ENCODE assay signal across 8 cellular contexts in genomic region chr5:78320461-78320860, GRCh38. TPM values are rescaled to one million over a fixed set of nuclear protein-coding genes. Genes with fewer than 3 reads are reported as not detected.
DNase-seq lines count a peak whose midpoint lies in the region; ATAC-seq lines count a peak whose summit lies in the region.
"Had no signal": no experiment of that assay in that cellular context is flagged by ENCODE, and none has a peak within 500 bp of the region (broad histone marks: within the 10 kb centered on the region; RNA-seq: fewer than 3 reads in every experiment).

No MANE protein-coding gene starts in this region.

- H3K27ac Mint-ChIP-seq in T-helper 2 cell treated with Interferon-gamma antibody and Interleukin-4, amounts not matched to agents 5 μg/mL and 100 μg/mL, for 36 hours, result no peak overlapping the region
- H3K27ac Mint-ChIP-seq: naive thymus-derived CD4-positive, alpha-beta T cell had no signal

- no peaks in the 10 kb centered on the region for H3K36me3 Mint-ChIP-seq in T-helper 2 cell treated with Interferon-gamma antibody and Interleukin-4, amounts not matched to agents 5 μg/mL and 100 μg/mL, for 36 hours (ENCODE audit: low read depth)
- H3K36me3 Mint-ChIP-seq: naive thymus-derived CD4-positive, alpha-beta T cell had no signal

- no peak for ATAC-seq in HG02973 (IDR thresholded peaks at IDR 0.05; ENCODE audit: unreplicated experiment)
- ATAC-seq: naive thymus-derived CD4-positive, alpha-beta T cell had no signal

- peaks cover 16% of the 10 kb centered on the region for H3K27me3 Mint-ChIP-seq in T-helper 2 cell treated with Interferon-gamma antibody and Interleukin-4, amounts not matched to agents 5 μg/mL and 100 μg/mL, for 36 hours (ENCODE audit: low read depth)

- DNase-seq in G401 (ENCODE audit: low spot score) (peak; percentile 22), M059J (ENCODE audit: low read depth) (peak; percentile 47), amniotic epithelial cell (ENCODE audit: low read depth) (peak; percentile 49), left kidney (ENCODE audit: low read depth, low spot score) (peak; percentile 55), NCI-H524 treated with DMSO at 0.1 percent for 48 hours (lab: John Stamatoyannopoulos, UW) (no peak)
- no peak for DNase-seq in T-helper 2 cell treated with Interferon-gamma antibody and Interleukin-4, amounts not matched to agents 5 μg/mL and 100 μg/mL, for 36 hours (ENCODE audit: low spot score)

- H3K9me3 Mint-ChIP-seq in T-helper 2 cell treated with Interferon-gamma antibody and Interleukin-4, amounts not matched to agents 5 μg/mL and 100 μg/mL, for 36 hours, result no peaks in the 10 kb centered on the region
- H3K9me3 Mint-ChIP-seq: naive thymus-derived CD4-positive, alpha-beta T cell had no signal

- in situ Hi-C loops in G401 (cut with HindIII; ENCODE audit: low sequenced_read_pairs), result no loop called here

- no peaks in the 10 kb centered on the region for H3K4me1 Mint-ChIP-seq in T-helper 2 cell treated with Interferon-gamma antibody and Interleukin-4, amounts not matched to agents 5 μg/mL and 100 μg/mL, for 36 hours (ENCODE audit: low read depth)
- H3K4me1 Mint-ChIP-seq: naive thymus-derived CD4-positive, alpha-beta T cell had no signal

- no peak overlapping the region for H3K4me3 Mint-ChIP-seq in T-helper 2 cell treated with Interferon-gamma antibody and Interleukin-4, amounts not matched to agents 5 μg/mL and 100 μg/mL, for 36 hours
- H3K4me3 Mint-ChIP-seq: naive thymus-derived CD4-positive, alpha-beta T cell had no signal

RNA-seq across cellular contexts. Expression of gene AP3B1, which starts 26.0 kb away (rescaled TPM):
- total RNA-seq in G401 (2014; rRNA removed; shearing (Covaris generic)), result 50.4 and 128 TPM in 2 replicates
- 50.2 and 54.3 TPM in 2 replicates for total RNA-seq in M059J (2014; rRNA removed; shearing (Covaris generic))

RNA-seq across cellular contexts. Expression of gene SCAMP1, which starts 40.0 kb away (rescaled TPM):
- total RNA-seq in G401 (2014; rRNA removed; shearing (Covaris generic)), result 45.8 and 49.7 TPM in 2 replicates
- total RNA-seq in M059J (2014; rRNA removed; shearing (Covaris generic)), result 41.3 and 43.6 TPM in 2 replicates

Comparison
In these comparisons a context has a peak if more than half of its experiments do, and no peak if none do; other contexts are left out.
1. DNase-seq: peak in G401 (single experiment), M059J (single experiment), amniotic epithelial cell (single experiment) and left kidney (single experiment); none in NCI-H524 treated with DMSO at 0.1 percent for 48 hours (single experiment) and T-helper 2 cell treated with Interferon-gamma antibody and Interleukin-4, amounts not matched to agents 5 μg/mL and 100 μg/mL, for 36 hours (single experiment).